In genomic region chr2:15805206-15805605, GRCh38 we compare ENCODE assay signal across 37 cellular contexts.
DNase-seq lines count a peak whose midpoint lies in the region; ATAC-seq, FAIRE-seq and TF ChIP-seq lines count a peak whose summit lies in the region.
"Had no signal": no experiment of that assay in that cellular context is flagged by ENCODE, and none has a peak within 500 bp of the region (broad histone marks: within the 10 kb centered on the region; RNA-seq: fewer than 3 reads in every experiment).

No MANE protein-coding gene starts in this region.

- no peaks in the 10 kb centered on the region for H3K36me3 ChIP-seq in HepG2 (replicated peaks in 1 of 2; ENCODE audit: control insufficient read depth in 1 of 2, insufficient read depth in 2 of 2, low read length in 2 of 2)
- H3K36me3 ChIP-seq in right lobe of liver, result no peaks in the 10 kb centered on the region
- no peaks in the 10 kb centered on the region for H3K36me3 ChIP-seq in K562 (ENCODE audit: control insufficient read depth, insufficient read depth, low read length)
- H3K36me3 ChIP-seq in H1 (ENCODE audit: control insufficient read depth in 2 of 4, insufficient read depth in 4 of 4, low read length in 3 of 4), result no peaks in the 10 kb centered on the region
- H3K36me3 ChIP-seq: BE2C; BLaER1; BLaER1 treated with 17β-estradiol and CSF1 and Interleukin-3, amounts not matched to agents 10 nM and 100 nM had no signal

- H4K91ac ChIP-seq in H1 (replicated peaks; ENCODE audit: insufficient read length, low read length), result no peak overlapping the region

- H2BK15ac ChIP-seq in H1 (ENCODE audit: low read length), result no peak overlapping the region

- no peak overlapping the region for H2BK20ac ChIP-seq in H1 (ENCODE audit: low read length)

- peaks cover 15% of the 10 kb centered on the region; the same call in 1 of the 2 replicates for H3K4me1 ChIP-seq in HepG2 (ENCODE audit: insufficient read depth, low read length)
- H3K4me1 ChIP-seq in right lobe of liver, result peaks cover 0 to 5% (median 0%) of the 10 kb centered on the region in 4 donors
- H3K4me1 ChIP-seq in K562 (replicated peaks in 1 of 2; ENCODE audit: control insufficient read depth in 2 of 2, insufficient read depth in 2 of 2, low read length in 2 of 2), result peaks cover 0 to 3% of the 10 kb centered on the region in 2 experiments; a peak in 1 of 5 replicates
- peaks cover 1 to 10% (median 7%) of the 10 kb centered on the region in 4 experiments; a peak in 6 of 7 replicates for H3K4me1 ChIP-seq in H1 (replicated peaks in 1 of 4; ENCODE audit: control insufficient read depth in 3 of 4, insufficient read depth in 4 of 4, low read length in 3 of 4)
- H3K4me1 ChIP-seq: A549, BE2C had no signal

- H3K79me1 ChIP-seq in H1 (ENCODE audit: low read depth, low read length), result no peaks in the 10 kb centered on the region

- H4K5ac ChIP-seq in H1 (ENCODE audit: insufficient read length, low read depth, low read length), result no peak overlapping the region

- DNase-seq in HepG2 (ENCODE audit: low spot score) (no peak), right lobe of liver (no peak), WTC11 (ENCODE audit: low spot score) (no peak), K562 (ENCODE audit: extremely low read depth in 1 of 4, low spot score in 3 of 4) (no peak), H1 (ENCODE audit: low read depth in 1 of 2, low spot score in 2 of 2) (no peak), NCI-H187 treated with DMSO at 0.1 percent for 48 hours (lab: John Stamatoyannopoulos, UW) (no peak), epidermal melanocyte (ENCODE audit: insufficient read length, low spot score) (no peak)
- DNase-seq: 8988T; ACHN; AML-193; BE2C; C1 segment of cervical spinal cord; Caco-2; Calu3; CD4-positive, alpha-beta memory T cell; CD4-positive, alpha-beta T cell; CD4-positive, CD25-positive, alpha-beta regulatory T cell; CD8-positive, alpha-beta memory T cell; CD8-positive, alpha-beta T cell; COR-L47; DMS 273 treated with DMSO at 0.1 percent for 48 hours; DMS153; DMS53; DMS79; DMS79 treated with DMSO at 0.1 percent for 48 hours; DND-41; EL had no signal

- no peak overlapping the region for H2BK5ac ChIP-seq in H1 (ENCODE audit: low read depth, low read length)

- H3K9me3 ChIP-seq in HepG2 (ENCODE audit: low read length) (no peaks in the 10 kb centered on the region), right lobe of liver (no peaks in the 10 kb centered on the region), K562 (replicated peaks; ENCODE audit: control insufficient read depth, insufficient read depth, low read depth, low read length) (no peaks in the 10 kb centered on the region), H1 (ENCODE audit: insufficient read depth in 2 of 2, low read depth in 1 of 2, low read length in 1 of 2) (no peaks in the 10 kb centered on the region)
- H3K9me3 ChIP-seq: A549, BE2C, BLaER1, Caco-2 had no signal

- TF ChIP-seq RAD21 in HepG2 (CRISPR knock-in tag; IDR thresholded peaks at IDR 0.05) (no peak), K562 (CRISPR knock-in tag; conservative IDR thresholded peaks at IDR 0.05 in 1 of 2, IDR thresholded peaks at IDR 0.05 in 1 of 2) (no peak), H1 (IDR thresholded peaks at IDR 0.05 in 1 of 2, conservative IDR thresholded peaks at IDR 0.05 in 1 of 2; ENCODE audit: low read depth in 2 of 2, low read length in 2 of 2) (no peak)

- no peak overlapping the region for H3K23ac ChIP-seq in H1 (ENCODE audit: insufficient read length)

- POLR2A ChIA-PET in HepG2 (lab: Yijun Ruan, JAX), result no interaction called here
- POLR2A ChIA-PET in WTC11 (lab: Charles Lee), result no interaction called here
- POLR2A ChIA-PET in K562 (lab: Yijun Ruan, JAX), result no interaction called here
- POLR2A ChIA-PET in H1 (lab: Charles Lee; ENCODE audit: partially characterized antibody), result no interaction called here

- H3K56ac ChIP-seq in H1 (replicated peaks; ENCODE audit: insufficient read length, low read depth, low read length), result no peak overlapping the region

- TF ChIP-seq EP300 in HepG2 (IDR thresholded peaks at IDR 0.05; ENCODE audit: low read depth in 2 of 2, low read length in 2 of 2) (no peak), HepG2 (CRISPR knock-in tag; IDR thresholded peaks at IDR 0.05; ENCODE audit: borderline replicate concordance) (no peak), K562 (IDR thresholded peaks at IDR 0.05; ENCODE audit: low read length) (no peak), H1 (IDR thresholded peaks at IDR 0.05; ENCODE audit: borderline replicate concordance in 1 of 2, low read depth in 2 of 2, low read length in 2 of 2) (no peak)

- no peak for FAIRE-seq in HepG2 (lab: Jason Lieb, UNC)
- FAIRE-seq in K562 (lab: Jason Lieb, UNC), result no peak
- FAIRE-seq in H1 (lab: Jason Lieb, UNC), result no peak
- FAIRE-seq: A204.1, A549, D721Med had no signal

- CTCF ChIA-PET in HepG2 (lab: Yijun Ruan, JAX; ENCODE audit: low intra/inter-chr PET ratio, low total read pairs), result no interaction called here
- CTCF ChIA-PET in WTC11 (lab: Charles Lee), result no interaction called here
- CTCF ChIA-PET in K562 (lab: Yijun Ruan, JAX; ENCODE audit: low intra/inter-chr PET ratio), result no interaction called here
- CTCF ChIA-PET in H1 (lab: Charles Lee; ENCODE audit: partially characterized antibody), result interaction anchor here (0.6 to 1.5 kb wide), 6 partner anchors 9 to 206 kb away, joined by 3 to 4 read pairs (median 3); no protein-coding TSS in a partner anchor

- 29% methylated on average over 2 of the region's 2 CpGs for WGBS in HepG2 (ENCODE audit: low lambda C conversion rate)
- 93% methylated on average over 2 of the region's 2 CpGs for WGBS in right lobe of liver (ENCODE audit: insufficient coverage, low coverage, low lambda C conversion rate, missing lambda C conversion rate)
- 0% methylated on average over 2 of the region's 2 CpGs for WGBS in K562 (ENCODE audit: insufficient coverage, low coverage, missing lambda C conversion rate)
- 76% methylated on average over 2 of the region's 2 CpGs; no CpG with 5 or more reads in 1 of the 2 experiments for WGBS in H1 (ENCODE audit: extremely low coverage in 1 of 2, insufficient coverage in 1 of 2, insufficient read length in 1 of 2, insufficient replicate concordance in 2 of 2, low coverage in 1 of 2, low lambda C conversion rate in 2 of 2, missing lambda C conversion rate in 1 of 2), 2 experiments

- H3K27ac ChIP-seq in HepG2 (ENCODE audit: extremely low read length, insufficient read depth, low read length) (no peak overlapping the region), right lobe of liver (no peak overlapping the region), K562 (ENCODE audit: extremely low read depth, low read depth, low read length) (no peak overlapping the region), H1 (ENCODE audit: low read depth, low read length) (no peak overlapping the region)
- H3K27ac ChIP-seq: 22Rv1; A549; BLaER1; BLaER1 treated with 17β-estradiol and CSF1 and Interleukin-3, amounts not matched to agents 10 nM and 100 nM; C4-2B had no signal

- no peaks in the 10 kb centered on the region for H3K36me3 Mint-ChIP-seq in WTC11
- H3K36me3 Mint-ChIP-seq: CD14-positive monocyte; CD4-positive, alpha-beta memory T cell; CD4-positive, CD25-positive, alpha-beta regulatory T cell; CD8-positive, alpha-beta memory T cell; CD8-positive, alpha-beta T cell had no signal

- no peak overlapping the region for H2BK120ac ChIP-seq in H1 (replicated peaks; ENCODE audit: low read depth, low read length)

- no peak overlapping the region for H3K27ac Mint-ChIP-seq in WTC11
- H3K27ac Mint-ChIP-seq: B cell; CD14-positive monocyte; CD4-positive, alpha-beta memory T cell; CD4-positive, alpha-beta T cell; CD4-positive, CD25-positive, alpha-beta regulatory T cell; CD8-positive, alpha-beta memory T cell; CD8-positive, alpha-beta T cell had no signal

- H3K9me3 Mint-ChIP-seq in WTC11, result peaks cover 9% of the 10 kb centered on the region
- H3K9me3 Mint-ChIP-seq: CD4-positive, alpha-beta memory T cell; CD4-positive, alpha-beta T cell; CD8-positive, alpha-beta T cell had no signal

- in situ Hi-C loops in HepG2 (cut with HindIII; ENCODE audit: extremely low pct_ligation_motif_present, low pct_unique_long_range_greater_than_20kb), result no loop called here
- in situ Hi-C loops in K562 (cut with MboI), result no loop called here

- no peak overlapping the region for H3K14ac ChIP-seq in H1 (ENCODE audit: insufficient read length)

- H3K79me2 ChIP-seq in HepG2 (ENCODE audit: insufficient read depth, low read length) (no peaks in the 10 kb centered on the region), K562 (ENCODE audit: control insufficient read depth, insufficient read depth, low read length) (no peaks in the 10 kb centered on the region), H1 (ENCODE audit: control insufficient read depth in 1 of 2, insufficient read depth in 2 of 2, low read length in 2 of 2) (no peaks in the 10 kb centered on the region)

- TF ChIP-seq POLR2A in HepG2 (IDR thresholded peaks at IDR 0.05; ENCODE audit: insufficient read depth in 1 of 2, low read depth in 2 of 2, low read length in 2 of 2), result no peak
- no peak for TF ChIP-seq POLR2A in right lobe of liver (IDR thresholded peaks at IDR 0.05)
- no peak for TF ChIP-seq POLR2A in K562 (conservative IDR thresholded peaks at IDR 0.05)
- TF ChIP-seq POLR2A in H1 (IDR thresholded peaks at IDR 0.05; ENCODE audit: control extremely low read depth in 1 of 2, low read depth in 2 of 2, low read length in 2 of 2), result no peak

- no peak overlapping the region for H3K9ac ChIP-seq in HepG2 (ENCODE audit: insufficient read depth, low read depth, low read length)
- no peak overlapping the region for H3K9ac ChIP-seq in K562 (ENCODE audit: insufficient read depth in 1 of 2, low read depth in 2 of 2, low read length in 2 of 2)
- H3K9ac ChIP-seq in H1 (replicated peaks in 1 of 4; ENCODE audit: extremely low read depth in 1 of 4, low read depth in 3 of 4, low read length in 3 of 4), result no peak overlapping the region
- H3K9ac ChIP-seq: BLaER1; BLaER1 treated with 17β-estradiol and CSF1 and Interleukin-3, amounts not matched to agents 10 nM and 100 nM had no signal

- H4K20me1 ChIP-seq in HepG2 (ENCODE audit: insufficient read depth, low read length), result no peaks in the 10 kb centered on the region
- no peaks in the 10 kb centered on the region; the same call in 1 of the 2 replicates for H4K20me1 ChIP-seq in K562 (replicated peaks; ENCODE audit: control insufficient read depth, insufficient read depth, low read length)
- H4K20me1 ChIP-seq in H1 (replicated peaks in 1 of 2; ENCODE audit: control insufficient read depth in 1 of 2, insufficient read depth in 2 of 2, low read length in 2 of 2), result no peaks in the 10 kb centered on the region
- H4K20me1 ChIP-seq: BLaER1; BLaER1 treated with 17β-estradiol and CSF1 and Interleukin-3, amounts not matched to agents 10 nM and 100 nM had no signal

- H3K4me2 ChIP-seq in HepG2 (ENCODE audit: low read depth, low read length), result no peak overlapping the region
- H3K4me2 ChIP-seq in K562 (ENCODE audit: insufficient read depth, low read length), result no peak overlapping the region
- no peak overlapping the region for H3K4me2 ChIP-seq in H1 (ENCODE audit: insufficient read depth in 1 of 2, low read depth in 2 of 2, low read length in 2 of 2)
- H3K4me2 ChIP-seq: A549; BLaER1; BLaER1 treated with 17β-estradiol and CSF1 and Interleukin-3, amounts not matched to agents 10 nM and 100 nM had no signal

- H3K27me3 Mint-ChIP-seq in WTC11 (ENCODE audit: low read depth), result peaks cover 13% of the 10 kb centered on the region
- H3K27me3 Mint-ChIP-seq: CD4-positive, alpha-beta T cell; CD4-positive, CD25-positive, alpha-beta regulatory T cell had no signal

- intact Hi-C loops in HepG2 (cut with micrococcal nuclease; ENCODE audit: unreplicated experiment), result no loop called here
- intact Hi-C loops in right lobe of liver (cut with DNase I), result no loop called here
- intact Hi-C loops in K562 (cut with micrococcal nuclease), result no loop called here

- H3K27me3 ChIP-seq in HepG2 (ENCODE audit: control insufficient read depth in 1 of 2, insufficient read depth in 2 of 2, low read length in 2 of 2) (peaks cover 1 to 21% of the 10 kb centered on the region in 2 experiments; a peak in 3 of 5 replicates), right lobe of liver (no peaks in the 10 kb centered on the region), K562 (ENCODE audit: control insufficient read depth in 2 of 2, insufficient read depth in 2 of 2, low read length in 2 of 2) (peaks cover 45 to 64% of the 10 kb centered on the region in 2 experiments; a peak in 4 of 5 replicates), H1 (replicated peaks in 1 of 4; ENCODE audit: control insufficient read depth in 3 of 4, extremely low read depth in 1 of 4, insufficient read depth in 3 of 4, low read length in 3 of 4) (no peaks in the 10 kb centered on the region)
- H3K27me3 ChIP-seq: BLaER1; BLaER1 treated with 17β-estradiol and CSF1 and Interleukin-3, amounts not matched to agents 10 nM and 100 nM had no signal

- no peaks in the 10 kb centered on the region for H3K23me2 ChIP-seq in H1 (ENCODE audit: low read depth, low read length)

- no peak overlapping the region for H3K4ac ChIP-seq in H1 (replicated peaks; ENCODE audit: insufficient read length, low read depth, low read length)

- no peak overlapping the region for H2AK5ac ChIP-seq in H1 (ENCODE audit: low read depth, low read length)

- no peak for ATAC-seq in HepG2
- no peak for ATAC-seq in right lobe of liver
- ATAC-seq in WTC11, result no peak
- ATAC-seq in K562, result no peak
- ATAC-seq in GM21723 (IDR thresholded peaks at IDR 0.05; ENCODE audit: unreplicated experiment), result no peak
- ATAC-seq: A549; CD8-positive, alpha-beta T cell had no signal

- H3K9me1 ChIP-seq in K562 (ENCODE audit: control insufficient read depth, insufficient read depth, low read length), result peaks cover 4% of the 10 kb centered on the region

- H3K4me3 ChIP-seq in HepG2 (replicated peaks in 1 of 3; ENCODE audit: insufficient read depth in 1 of 3, low read depth in 2 of 3, low read length in 3 of 3), result no peak overlapping the region
- H3K4me3 ChIP-seq in right lobe of liver, result no peak overlapping the region
- H3K4me3 ChIP-seq in K562, result no peak overlapping the region
- no peak overlapping the region for H3K4me3 ChIP-seq in H1 (ENCODE audit: extremely low read depth in 1 of 4, insufficient read depth in 2 of 4, low read depth in 3 of 4, low read length in 4 of 4)
- H3K4me3 ChIP-seq: A549; BLaER1; BLaER1 treated with 17β-estradiol and CSF1 and Interleukin-3, amounts not matched to agents 10 nM and 100 nM had no signal

- TF ChIP-seq CTCF in HepG2 (CRISPR knock-in tag; IDR thresholded peaks at IDR 0.05) (no peak), right lobe of liver (IDR thresholded peaks at IDR 0.05) (no peak), WTC11 (IDR thresholded peaks at IDR 0.05) (no peak), K562 (IDR thresholded peaks at IDR 0.05 in 2 of 3, conservative IDR thresholded peaks at IDR 0.05 in 1 of 3; ENCODE audit: insufficient read depth in 2 of 3, low read depth in 1 of 3, low read length in 3 of 3) (no peak), H1 (IDR thresholded peaks at IDR 0.05; ENCODE audit: control extremely low read depth in 1 of 3, insufficient read depth in 1 of 3, low read depth in 1 of 3, low read length in 3 of 3) (no peak)

- H2BK12ac ChIP-seq in H1 (ENCODE audit: low read depth, low read length), result no peak overlapping the region

- no peak overlapping the region for H3K4me3 Mint-ChIP-seq in WTC11
- H3K4me3 Mint-ChIP-seq: B cell; CD14-positive monocyte; CD4-positive, alpha-beta memory T cell; CD4-positive, alpha-beta T cell; CD4-positive, CD25-positive, alpha-beta regulatory T cell; CD8-positive, alpha-beta memory T cell; CD8-positive, alpha-beta T cell had no signal

- H2AFZ ChIP-seq in HepG2 (ENCODE audit: low read length) (no peak overlapping the region), K562 (ENCODE audit: low read depth, low read length) (no peak overlapping the region), H1 (ENCODE audit: low read length) (no peak overlapping the region)

- no peak overlapping the region for H3K18ac ChIP-seq in H1 (ENCODE audit: extremely low read depth, low read length)

- peaks cover 35% of the 10 kb centered on the region for H3K4me1 Mint-ChIP-seq in WTC11
- H3K4me1 Mint-ChIP-seq: B cell; CD4-positive, alpha-beta memory T cell; CD4-positive, CD25-positive, alpha-beta regulatory T cell; CD8-positive, alpha-beta memory T cell had no signal

- no peak overlapping the region for H4K8ac ChIP-seq in H1 (ENCODE audit: extremely low read depth, insufficient read depth, low read length)

- BruUV-seq in HepG2 (replicated peaks; lab: Mats Ljungman, UMichigan) (no TSS peak), K562 (replicated peaks; lab: Mats Ljungman, UMichigan) (no TSS peak)

Comparison
In these comparisons a context has a peak if more than half of its experiments do, and no peak if none do; other contexts are left out.
1. Of the 241 proteins assayed by ChIP-seq in both HepG2 and K562: peak only in HepG2: CEBPB; only in K562: CEBPG; in both: none; in neither: 237; mixed calls (peak in some experiments, not most) for 2.